In genomic region chr5:55534436-55535198, GRCh38 we compare ENCODE assay signal across 8 cellular contexts. TPM values are rescaled to one million over a fixed set of nuclear protein-coding genes. Genes with fewer than 3 reads are reported as not detected.
DNase-seq lines count a peak whose midpoint lies in the region; ATAC-seq and TF ChIP-seq lines count a peak whose summit lies in the region.

PLPP1 (minus strand) TSS chr5:55534964; CDS start chr5:55534629, 335 bp downstream.

- peak within 1 kb of the TSS; percentile 79 for H3K4me3 ChIP-seq in fibroblast of mammary gland (ENCODE audit: control insufficient read depth, low read depth, low read length)

- TF ChIP-seq CTCF in fibroblast of mammary gland (conservative IDR thresholded peaks at IDR 0.05; ENCODE audit: control insufficient read depth, insufficient read depth, low read depth, low read length) (no peak), natural killer cell (IDR thresholded peaks at IDR 0.05) (no peak)

- peaks cover 19 to 35% (median 22%) of the 10 kb centered on the region in 3 donors for H3K4me1 Mint-ChIP-seq in IgD-negative memory B cell
- peaks cover 51% of the 10 kb centered on the region for H3K4me1 Mint-ChIP-seq in activated T-helper 2 cell treated with anti-CD3 and anti-CD28 coated beads, Interferon-gamma antibody, Interleukin-2, Interleukin-4, amounts not matched to agents 10 μg/mL and 5 μg/mL and 100 μg/mL, durations not matched to agents 14 hours and 24 hours and 36 hours (ENCODE audit: low read depth)
- H3K4me1 Mint-ChIP-seq in natural killer cell = peaks cover 8 to 17% of the 10 kb centered on the region in 2 donors

- H3K27ac Mint-ChIP-seq in IgD-negative memory B cell (peak within 1 kb of the TSS; percentile 73 to 93 (median 93)), natural killer cell (peak within 1 kb of the TSS; percentile 61 to 90)
- H3K27ac Mint-ChIP-seq in activated T-helper 2 cell treated with anti-CD3 and anti-CD28 coated beads, Interferon-gamma antibody, Interleukin-2, Interleukin-4, amounts not matched to agents 10 μg/mL and 5 μg/mL and 100 μg/mL, durations not matched to agents 14 hours and 24 hours and 36 hours = peak within 1 kb of the TSS; percentile 70

- H3K9me3 Mint-ChIP-seq in IgD-negative memory B cell (no peaks in the 10 kb centered on the region), natural killer cell (no peaks in the 10 kb centered on the region)
- H3K9me3 Mint-ChIP-seq in activated T-helper 2 cell treated with anti-CD3 and anti-CD28 coated beads, Interferon-gamma antibody, Interleukin-2, Interleukin-4, amounts not matched to agents 10 μg/mL and 5 μg/mL and 100 μg/mL, durations not matched to agents 14 hours and 24 hours and 36 hours = no peaks in the 10 kb centered on the region

- peak; percentile 89 for ATAC-seq in GM21528 (IDR thresholded peaks at IDR 0.05; ENCODE audit: low FRiP score, unreplicated experiment)
- peak; percentile 81 to 91 (median 84) for ATAC-seq in natural killer cell

- DNase-seq in DMS53 (lab: John Stamatoyannopoulos, UW) (peak; percentile 93), RPMI8226 (peak; percentile 78), fibroblast of mammary gland (ENCODE audit: low read depth) (peak; percentile 76), natural killer cell (peak; percentile 80)
- DNase-seq in activated T-helper 2 cell treated with anti-CD3 and anti-CD28 coated beads, Interferon-gamma antibody, Interleukin-2, Interleukin-4, amounts not matched to agents 10 μg/mL and 5 μg/mL and 100 μg/mL, durations not matched to agents 14 hours and 24 hours and 36 hours (ENCODE audit: low spot score) = peak; percentile 82
- peak; percentile 84 for DNase-seq in stimulated activated naive CD4-positive, alpha-beta T cell treated with Interleukin-2 at 50 U/mL for 16 hours (lab: John Stamatoyannopoulos, UW)

- intact Hi-C loops in activated T-helper 2 cell treated with anti-CD3 and anti-CD28 coated beads, Interferon-gamma antibody, Interleukin-2, Interleukin-4, amounts not matched to agents 10 μg/mL and 5 μg/mL and 100 μg/mL, durations not matched to agents 14 hours and 24 hours and 36 hours (cut with micrococcal nuclease) = loop anchor here (2.0 to 5.0 kb wide), 6 partner anchors 48 to 158 kb away; no protein-coding TSS in a partner anchor
- intact Hi-C loops in natural killer cell (cut with micrococcal nuclease) = loop anchor here (10.0 kb wide), 4 partner anchors 360 to 1220 kb away; partner anchors contain the start of genes ARL15, CDC20B and IL6ST

- H3K4me3 Mint-ChIP-seq in IgD-negative memory B cell = peak within 1 kb of the TSS; percentile 92 to 96 (median 96)
- peak within 1 kb of the TSS; percentile 94 for H3K4me3 Mint-ChIP-seq in activated T-helper 2 cell treated with anti-CD3 and anti-CD28 coated beads, Interferon-gamma antibody, Interleukin-2, Interleukin-4, amounts not matched to agents 10 μg/mL and 5 μg/mL and 100 μg/mL, durations not matched to agents 14 hours and 24 hours and 36 hours (ENCODE audit: low read depth)
- H3K4me3 Mint-ChIP-seq in natural killer cell = peak within 1 kb of the TSS; percentile 78

- no peaks in the 10 kb centered on the region for H3K36me3 Mint-ChIP-seq in IgD-negative memory B cell
- H3K36me3 Mint-ChIP-seq in activated T-helper 2 cell treated with anti-CD3 and anti-CD28 coated beads, Interferon-gamma antibody, Interleukin-2, Interleukin-4, amounts not matched to agents 10 μg/mL and 5 μg/mL and 100 μg/mL, durations not matched to agents 14 hours and 24 hours and 36 hours (ENCODE audit: low read depth) = peaks cover 31% of the 10 kb centered on the region
- H3K36me3 Mint-ChIP-seq in natural killer cell = no peaks in the 10 kb centered on the region

- H3K27me3 Mint-ChIP-seq in IgD-negative memory B cell (no peaks in the 10 kb centered on the region), natural killer cell (ENCODE audit: low read depth in 2 of 2) (peaks cover 0 to 4% of the 10 kb centered on the region in 2 donors)
- no peaks in the 10 kb centered on the region for H3K27me3 Mint-ChIP-seq in activated T-helper 2 cell treated with anti-CD3 and anti-CD28 coated beads, Interferon-gamma antibody, Interleukin-2, Interleukin-4, amounts not matched to agents 10 μg/mL and 5 μg/mL and 100 μg/mL, durations not matched to agents 14 hours and 24 hours and 36 hours (ENCODE audit: low read depth)

RNA-seq across cellular contexts. Expression of gene PLPP1, which starts in this region (rescaled TPM):
- 9.5 TPM for polyA plus RNA-seq in IgD-negative memory B cell
- 49.6 and 52.1 TPM in 2 replicates for total RNA-seq in activated T-helper 2 cell treated with anti-CD3 and anti-CD28 coated beads, Interferon-gamma antibody, Interleukin-2, Interleukin-4, amounts not matched to agents 10 μg/mL and 5 μg/mL and 100 μg/mL, durations not matched to agents 14 hours and 24 hours and 36 hours
- total RNA-seq in natural killer cell = 1 to 10 TPM; 3.3 to 5.5 (median 4.2) TPM

Comparison
In these comparisons a context has a peak if more than half of its experiments do, and no peak if none do; other contexts are left out.
1. Peak in every context shown above with its lines: DNase-seq, ATAC-seq and H3K4me3 ChIP-seq.